Comparison of ENCODE assay signal across 16 cellular contexts in genomic region chr14:96748371-96748770, GRCh38. TPM values are rescaled to one million over a fixed set of nuclear protein-coding genes. Genes with fewer than 3 reads are reported as not detected.
DNase-seq lines count a peak whose midpoint lies in the region; ATAC-seq and TF ChIP-seq lines count a peak whose summit lies in the region.
"Had no signal": no experiment of that assay in that cellular context is flagged by ENCODE, and none has a peak within 500 bp of the region (broad histone marks: within the 10 kb centered on the region; RNA-seq: fewer than 3 reads in every experiment).

No MANE protein-coding gene starts in this region.

- H3K27me3 Mint-ChIP-seq in stimulated activated naive CD8-positive, alpha-beta T cell treated with anti-CD3 and anti-CD28 coated beads, Interleukin-15, amount 100 ng/mL, for 72 hours, result peaks cover 22% of the 10 kb centered on the region

- DNase-seq in NCI-H146 (lab: John Stamatoyannopoulos, UW), result peak; percentile 38
- DNase-seq in NCI-H146 treated with DMSO at 0.1 percent for 48 hours (lab: John Stamatoyannopoulos, UW; ENCODE audit: unreplicated experiment), result no peak
- peak; percentile 19 for DNase-seq in NCI-H187 treated with DMSO at 0.1 percent for 48 hours (lab: John Stamatoyannopoulos, UW)
- peak; percentile 92 for DNase-seq in NCI-H82 treated with DMSO at 0.1 percent for 48 hours (lab: John Stamatoyannopoulos, UW; ENCODE audit: unreplicated experiment)
- DNase-seq in testis, result peak; percentile 24
- DNase-seq in HCEC 1CT, result no peak
- no peak for DNase-seq in body of pancreas
- DNase-seq in stimulated activated naive CD8-positive, alpha-beta T cell treated with anti-CD3 and anti-CD28 coated beads, Interleukin-15, amount 100 ng/mL, for 72 hours, result no peak
- DNase-seq: activated CD4-positive, alpha-beta T cell treated with anti-CD3 and anti-CD28 coated beads, Interleukin-2, amount 50 U/mL, for 4 hours; amygdala; effector CD8-positive, alpha-beta T cell; IMR-90 had no signal

- no peaks in the 10 kb centered on the region for H3K9me3 Mint-ChIP-seq in stimulated activated naive CD8-positive, alpha-beta T cell treated with anti-CD3 and anti-CD28 coated beads, Interleukin-15, amount 100 ng/mL, for 72 hours

- intact Hi-C loops in testis (cut with DNase I; ENCODE audit: low total_unique reads) (loop anchor here (10.0 kb wide), 1 partner anchor 184 kb away; no protein-coding TSS in a partner anchor), body of pancreas (cut with DNase I) (loop anchor here (10.0 kb wide), 1 partner anchor 164 kb away; no protein-coding TSS in a partner anchor)

- TF ChIP-seq CTCF in testis (IDR thresholded peaks at IDR 0.05) (no peak), body of pancreas (IDR thresholded peaks at IDR 0.05) (no peak)

- no peaks in the 10 kb centered on the region for H3K36me3 ChIP-seq in testis (ENCODE audit: low read depth, missing control alignments)
- no peaks in the 10 kb centered on the region for H3K36me3 ChIP-seq in body of pancreas (replicated peaks in 1 of 2; ENCODE audit: insufficient read depth in 1 of 2, low read depth in 2 of 2)
- H3K36me3 ChIP-seq: BLaER1, neutrophil, thoracic aorta had no signal

- H3K27me3 ChIP-seq in testis (no peaks in the 10 kb centered on the region), body of pancreas (no peaks in the 10 kb centered on the region)
- H3K27me3 ChIP-seq: BLaER1 had no signal

- no peak for ATAC-seq in body of pancreas
- no peak for ATAC-seq in stimulated activated naive CD8-positive, alpha-beta T cell treated with anti-CD3 and anti-CD28 coated beads, Interleukin-15, amount 100 ng/mL, for 72 hours
- ATAC-seq: left lobe of liver had no signal

- H3K4me1 ChIP-seq in testis (peaks cover 3% of the 10 kb centered on the region), body of pancreas (no peaks in the 10 kb centered on the region)
- H3K4me1 ChIP-seq: BLaER1 had no signal

- H3K9me3 ChIP-seq in testis (no peaks in the 10 kb centered on the region), body of pancreas (no peaks in the 10 kb centered on the region)
- H3K9me3 ChIP-seq: BLaER1, neutrophil, thoracic aorta had no signal

- H3K27ac ChIP-seq in testis (no peak overlapping the region), body of pancreas (no peak overlapping the region)
- H3K27ac ChIP-seq: BLaER1, neutrophil, thoracic aorta had no signal

- H3K4me3 Mint-ChIP-seq in stimulated activated naive CD8-positive, alpha-beta T cell treated with anti-CD3 and anti-CD28 coated beads, Interleukin-15, amount 100 ng/mL, for 72 hours, result no peak overlapping the region

- TF ChIP-seq POLR2A in testis (IDR thresholded peaks at IDR 0.05) (no peak), body of pancreas (IDR thresholded peaks at IDR 0.05) (no peak)

- H3K4me1 Mint-ChIP-seq in stimulated activated naive CD8-positive, alpha-beta T cell treated with anti-CD3 and anti-CD28 coated beads, Interleukin-15, amount 100 ng/mL, for 72 hours, result no peaks in the 10 kb centered on the region

- H3K4me3 ChIP-seq in testis (no peak overlapping the region), body of pancreas (no peak overlapping the region)
- H3K4me3 ChIP-seq: BLaER1, thoracic aorta had no signal

- WGBS in testis, 2 donors, result 60 to 77% methylated on average over 6 of the region's 6 CpGs
- WGBS in body of pancreas, 2 donors, result 28 to 34% methylated on average over 6 of the region's 6 CpGs

- H3K27ac Mint-ChIP-seq in stimulated activated naive CD8-positive, alpha-beta T cell treated with anti-CD3 and anti-CD28 coated beads, Interleukin-15, amount 100 ng/mL, for 72 hours, result no peak overlapping the region

RNA-seq across cellular contexts. Expression of gene VRK1, which starts 48.8 kb away (rescaled TPM):
- total RNA-seq in testis, result 10 to 100 TPM; 49.2 to 52.0 TPM
- polyA plus RNA-seq in testis (ENCODE audit: insufficient read depth, low read depth, low replicate concordance), result 44.7 TPM
- 10 to 100 TPM in 1 of 2 donors, 1 to 10 TPM in 1; 5.6 to 10.4 TPM for total RNA-seq in body of pancreas

Comparison
In these comparisons a context has a peak if more than half of its experiments do, and no peak if none do; other contexts are left out.
1. DNase-seq: peak in NCI-H146 (single experiment), NCI-H187 treated with DMSO at 0.1 percent for 48 hours (single experiment), NCI-H82 treated with DMSO at 0.1 percent for 48 hours (single experiment) and testis (single experiment); none in NCI-H146 treated with DMSO at 0.1 percent for 48 hours (single experiment), HCEC 1CT (single experiment), body of pancreas (0 of 4) and stimulated activated naive CD8-positive, alpha-beta T cell treated with anti-CD3 and anti-CD28 coated beads, Interleukin-15, amount 100 ng/mL, for 72 hours (0 of 2).
2. RNA of gene VRK1, which starts 48.8 kb away (total RNA-seq): 49.2 to 52.0 TPM in testis; 5.6 to 10.4 TPM in body of pancreas; every median in the first group is over 4 times any median in the second.